ENCODE assay signal across 8 cellular contexts in the genomic region with DNA sequence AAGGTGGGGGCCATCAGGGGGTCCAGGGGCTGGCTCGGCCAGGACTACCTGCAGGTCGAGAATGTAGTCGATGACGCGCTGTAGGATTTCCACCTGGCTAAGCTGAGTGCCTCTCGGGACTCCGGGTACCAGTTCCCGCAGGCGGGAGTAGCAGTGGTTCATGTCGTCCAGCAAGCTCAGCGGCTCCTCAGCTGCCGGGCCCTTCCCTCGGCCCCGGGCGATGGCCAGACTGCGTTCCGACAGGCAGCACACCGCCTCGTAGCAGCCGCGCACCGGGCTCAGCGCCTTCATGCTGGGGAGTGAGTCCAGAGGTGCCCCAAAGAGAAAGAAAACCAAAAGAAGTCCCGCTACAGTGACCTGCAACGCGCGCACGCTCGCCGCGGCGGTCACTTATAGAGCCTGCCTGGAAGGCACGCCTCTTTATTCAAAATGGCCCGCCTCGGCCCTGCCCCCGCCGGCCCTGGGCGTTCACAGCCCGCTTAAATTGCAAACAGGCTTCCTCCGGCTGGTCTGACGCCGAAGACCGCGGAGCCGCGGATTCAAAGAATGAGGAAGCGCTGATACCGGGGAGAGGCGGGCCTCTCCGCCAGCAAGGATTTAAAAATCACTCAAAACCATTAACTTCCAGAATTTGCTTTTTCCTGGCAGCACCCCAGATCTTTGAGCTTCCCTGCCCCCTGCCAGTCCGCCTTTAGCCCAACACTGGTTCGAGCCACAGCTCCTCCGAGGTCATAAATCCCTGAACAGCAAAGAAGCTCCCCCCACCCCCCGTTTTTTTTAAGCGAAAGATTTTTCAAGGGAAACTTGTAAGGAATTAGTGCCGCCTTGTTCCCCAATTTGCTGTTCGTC. TPM values are rescaled to one million over a fixed set of nuclear protein-coding genes. Genes with fewer than 3 reads are reported as not detected.
A peak's percentile ranks its signal among the peaks of the same experiment; 100 is the strongest.
DNase-seq lines count a peak whose midpoint lies in the region; ATAC-seq lines count a peak whose summit lies in the region.

A gene with protein sequence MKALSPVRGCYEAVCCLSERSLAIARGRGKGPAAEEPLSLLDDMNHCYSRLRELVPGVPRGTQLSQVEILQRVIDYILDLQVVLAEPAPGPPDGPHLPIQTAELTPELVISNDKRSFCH (minus strand): TSS at position 366 of the 849 bp plus-strand sequence. CDS start 75 bp downstream, at position 291.

- H3K27ac ChIP-seq in cingulate gyrus (ENCODE audit: low read depth, low read length): peak within 1 kb of the TSS; percentile 90

- peak; percentile 70 for ATAC-seq in GM19043 (IDR thresholded peaks at IDR 0.05; ENCODE audit: low read depth, unreplicated experiment)
- ATAC-seq in HG03354 (IDR thresholded peaks at IDR 0.05; ENCODE audit: poor library complexity, severe bottlenecking, unreplicated experiment): peak; percentile 69
- ATAC-seq in left colon: peak; percentile 50

- intact Hi-C loops in left colon (cut with DNase I, micrococcal nuclease): no loop called here

- DNase-seq in Ammon's horn (ENCODE audit: low spot score) (peak; percentile 92), NCI-H510A (lab: John Stamatoyannopoulos, UW) (peak; percentile 88), left colon (peak; percentile 97 to 98)
- DNase-seq in activated CD4-positive, alpha-beta T cell treated with anti-CD3 and anti-CD28 coated beads for 4 hours: peak; percentile 86 to 88
- DNase-seq in stimulated activated CD4-positive, alpha-beta T cell treated with anti-CD3 and anti-CD28 coated beads, Interleukin-1b, Interleukin-23, amount 100 ng/mL, for 48 hours: peak; percentile 87

RNA-seq across cellular contexts. Expression of the gene that starts here (rescaled TPM):
- total RNA-seq in left colon: 100 to 1,000 TPM; 131 to 223 TPM

Comparison
In these comparisons a context has a peak if more than half of its experiments do, and no peak if none do; other contexts are left out.
1. Peak in every context shown above with its lines: DNase-seq, ATAC-seq and H3K27ac ChIP-seq.